8 cellular contexts compared by ENCODE assay signal in genomic region chr14:35534130-35534883, GRCh38. TPM values are rescaled to one million over a fixed set of nuclear protein-coding genes. Genes with fewer than 3 reads are reported as not detected.
DNase-seq lines count a peak whose midpoint lies in the region; ATAC-seq and TF ChIP-seq lines count a peak whose summit lies in the region.

TSS of gene INSM2 (plus strand) at chr14:35534164. CDS start at chr14:35534253, 89 bp downstream.

- H3K27me3 Mint-ChIP-seq in CD14-positive monocyte (ENCODE audit: low read depth in 3 of 3) (peaks cover 61 to 73% (median 66%) of the 10 kb centered on the region in 3 donors), progenitor cell of endocrine pancreas (peaks cover 71% of the 10 kb centered on the region)

- H3K4me3 Mint-ChIP-seq in CD14-positive monocyte = peak within 1 kb of the TSS; percentile 70 to 87
- peak within 1 kb of the TSS; percentile 64 for H3K4me3 Mint-ChIP-seq in progenitor cell of endocrine pancreas (ENCODE audit: low read depth)

- no peak within 1 kb of the TSS for H3K27ac ChIP-seq in HUES6 (ENCODE audit: low read depth, low read length)

- H3K4me3 ChIP-seq in HUES6 (ENCODE audit: low read depth, low read length) = peak within 1 kb of the TSS; percentile 82

- H3K36me3 ChIP-seq in HUES6 (ENCODE audit: control insufficient read depth, insufficient read depth, low read length) = no peaks in the 10 kb centered on the region

- intact Hi-C loops in CD14-positive monocyte (cut with micrococcal nuclease) = no loop called here

- H3K4me1 Mint-ChIP-seq in CD14-positive monocyte (peaks cover 13% of the 10 kb centered on the region), progenitor cell of endocrine pancreas (ENCODE audit: low read depth) (peaks cover 3% of the 10 kb centered on the region)

- 0 out of 2 replicates have a peak, but pooled peaks cover 2% of the 10 kb centered on the region for H3K4me1 ChIP-seq in HUES6 (ENCODE audit: control insufficient read depth, insufficient read depth, low read length)

- DNase-seq in CD14-positive monocyte (ENCODE audit: low spot score) = no peak
- DNase-seq in activated CD8-positive, alpha-beta memory T cell treated with anti-CD3 and anti-CD28 coated beads for 24 hours = peak; percentile 66
- peak; percentile 7 for DNase-seq in germinal center (ENCODE audit: low spot score)
- DNase-seq in progenitor cell of endocrine pancreas (ENCODE audit: low spot score, unreplicated experiment) = peak; percentile 11
- no peak for DNase-seq in pons (ENCODE audit: low spot score)
- no peak for DNase-seq in CD1c-positive myeloid dendritic cell (ENCODE audit: extremely low spot score)

- no peak within 1 kb of the TSS for H3K27ac Mint-ChIP-seq in CD14-positive monocyte
- H3K27ac Mint-ChIP-seq in progenitor cell of endocrine pancreas = no peak within 1 kb of the TSS

- H3K9me3 ChIP-seq in HUES6 (ENCODE audit: control insufficient read depth, insufficient read depth, low read depth, low read length) = no peaks in the 10 kb centered on the region

- no peak within 1 kb of the TSS for H3K9ac ChIP-seq in HUES6 (ENCODE audit: low read length)

- peaks cover 82% of the 10 kb centered on the region for H3K27me3 ChIP-seq in HUES6 (ENCODE audit: control insufficient read depth, insufficient read depth, low read length)

- H3K9me3 Mint-ChIP-seq in CD14-positive monocyte (peaks cover 0 to 16% (median 2%) of the 10 kb centered on the region in 7 donors), progenitor cell of endocrine pancreas (ENCODE audit: low read depth) (no peaks in the 10 kb centered on the region)

- ATAC-seq in GM19351 (IDR thresholded peaks at IDR 0.05; ENCODE audit: unreplicated experiment) = peak; percentile 2

- TF ChIP-seq CTCF in CD14-positive monocyte (IDR thresholded peaks at IDR 0.05) = no peak
- TF ChIP-seq CTCF in progenitor cell of endocrine pancreas (IDR thresholded peaks at IDR 0.05; ENCODE audit: unreplicated experiment) = no peak

- peaks cover 5 to 12% of the 10 kb centered on the region in 2 donors for H3K36me3 Mint-ChIP-seq in CD14-positive monocyte
- H3K36me3 Mint-ChIP-seq in progenitor cell of endocrine pancreas (ENCODE audit: insufficient read depth) = peaks cover 5% of the 10 kb centered on the region

RNA-seq across cellular contexts. Expression of gene INSM2, which starts in this region (rescaled TPM):
- polyA plus RNA-seq in CD14-positive monocyte = not detected
- 0.10 TPM in 1 of 2 replicates, not detected in the other for total RNA-seq in progenitor cell of endocrine pancreas

Comparison
In these comparisons a context has a peak if more than half of its experiments do, and no peak if none do; other contexts are left out.
1. Peak in DNase-seq in progenitor cell of endocrine pancreas; RNA of the gene not detected or under 1 TPM.
2. DNase-seq: peak in activated CD8-positive, alpha-beta memory T cell treated with anti-CD3 and anti-CD28 coated beads for 24 hours (single experiment) and germinal center (single experiment); none in CD14-positive monocyte (single experiment), pons (single experiment) and CD1c-positive myeloid dendritic cell (single experiment).